Comparison of ENCODE assay signal across 11 cellular contexts in genomic region chr16:57814896-57815295, GRCh38. TPM values are rescaled to one million over a fixed set of nuclear protein-coding genes. Genes with fewer than 3 reads are reported as not detected.
"Had no signal": no experiment of that assay in that cellular context is flagged by ENCODE, and none has a peak within 500 bp of the region (broad histone marks: within the 10 kb centered on the region; RNA-seq: fewer than 3 reads in every experiment).

No MANE protein-coding gene starts in this region.

- H3K9me3 ChIP-seq: gastroesophageal sphincter, transverse colon had no signal

- DNase-seq: activated CD4-positive, alpha-beta T cell treated with anti-CD3 and anti-CD28 coated beads, Interleukin-2, amount 50 U/mL, for 4 hours; activated gamma-delta T cell treated with Interleukin-2 at 50 U/mL for 16 hours; activated naive CD8-positive, alpha-beta T cell treated with anti-CD3 and anti-CD28 coated beads for 36 hours; activated T-cell treated with anti-CD3 and anti-CD28 coated beads, Interleukin-2, amount 50 U/mL, for 72 hours; naive thymus-derived CD4-positive, alpha-beta T cell; right cardiac atrium; transverse colon had no signal

- H3K4me3 Mint-ChIP-seq: activated naive CD8-positive, alpha-beta T cell treated with anti-CD3 and anti-CD28 coated beads for 36 hours; activated T-cell treated with anti-CD3 and anti-CD28 coated beads, Interleukin-2, amount 50 U/mL, for 72 hours; naive thymus-derived CD4-positive, alpha-beta T cell; stimulated activated memory B cell treated with anti-CD40 and anti-IgM and Interleukin-4, amounts not matched to agents 10 μg/mL and 1 μg/mL and 100 μg/mL, for 72 hours had no signal

- ATAC-seq: activated T-cell treated with anti-CD3 and anti-CD28 coated beads, Interleukin-2, amount 50 U/mL, for 72 hours; gastroesophageal sphincter; naive thymus-derived CD4-positive, alpha-beta T cell; stimulated activated memory B cell treated with anti-CD40 and anti-IgM and Interleukin-4, amounts not matched to agents 10 μg/mL and 1 μg/mL and 100 μg/mL, for 72 hours had no signal

- H3K27ac Mint-ChIP-seq: activated naive CD8-positive, alpha-beta T cell treated with anti-CD3 and anti-CD28 coated beads for 36 hours; activated T-cell treated with anti-CD3 and anti-CD28 coated beads, Interleukin-2, amount 50 U/mL, for 72 hours; naive thymus-derived CD4-positive, alpha-beta T cell; stimulated activated memory B cell treated with anti-CD40 and anti-IgM and Interleukin-4, amounts not matched to agents 10 μg/mL and 1 μg/mL and 100 μg/mL, for 72 hours had no signal

- H3K4me3 ChIP-seq: gastroesophageal sphincter, lung, transverse colon had no signal

- H3K27me3 ChIP-seq: gastroesophageal sphincter, transverse colon had no signal

- H3K9me3 Mint-ChIP-seq: activated naive CD8-positive, alpha-beta T cell treated with anti-CD3 and anti-CD28 coated beads for 36 hours; activated T-cell treated with anti-CD3 and anti-CD28 coated beads, Interleukin-2, amount 50 U/mL, for 72 hours; stimulated activated memory B cell treated with anti-CD40 and anti-IgM and Interleukin-4, amounts not matched to agents 10 μg/mL and 1 μg/mL and 100 μg/mL, for 72 hours had no signal

- H3K36me3 Mint-ChIP-seq: activated naive CD8-positive, alpha-beta T cell treated with anti-CD3 and anti-CD28 coated beads for 36 hours; stimulated activated memory B cell treated with anti-CD40 and anti-IgM and Interleukin-4, amounts not matched to agents 10 μg/mL and 1 μg/mL and 100 μg/mL, for 72 hours had no signal

- H3K36me3 ChIP-seq: gastroesophageal sphincter, transverse colon had no signal

RNA-seq across cellular contexts. Expression of gene KIFC3, which starts 12.6 kb away (rescaled TPM):
- total RNA-seq: T-helper 2 cell treated with Interferon-gamma antibody and Interleukin-4, amounts not matched to agents 100 ng/mL and 5 ng/mL, for 36 hours had no signal
- polyA plus RNA-seq: naive thymus-derived CD4-positive, alpha-beta T cell had no signal
